Comparison of ENCODE assay signal across 13 cellular contexts in genomic region chr2:208319403-208319802, GRCh38. TPM values are rescaled to one million over a fixed set of nuclear protein-coding genes. Genes with fewer than 3 reads are reported as not detected.
A peak's percentile ranks its signal among the peaks of the same experiment; 100 is the strongest.
DNase-seq lines count a peak whose midpoint lies in the region; ATAC-seq and TF ChIP-seq lines count a peak whose summit lies in the region.
"Had no signal": no experiment of that assay in that cellular context is flagged by ENCODE, and none has a peak within 500 bp of the region (broad histone marks: within the 10 kb centered on the region; RNA-seq: fewer than 3 reads in every experiment).

No MANE protein-coding gene starts in this region.

- CTCF ChIA-PET in CD4-positive, alpha-beta memory T cell (lab: Charles Lee; ENCODE audit: partially characterized antibody), result interaction anchor here (1.4 kb wide), 1 partner anchor 54 kb away, joined by 3 read pairs; no protein-coding TSS in a partner anchor

- peaks cover 58 to 73% of the 10 kb centered on the region in 2 donors for H3K36me3 Mint-ChIP-seq in CD4-positive, alpha-beta memory T cell

- peaks cover 0 to 4% (median 2%) of the 10 kb centered on the region in 4 donors for H3K4me1 Mint-ChIP-seq in CD4-positive, alpha-beta memory T cell

- TF ChIP-seq CTCF in left ventricle myocardium inferior (IDR thresholded peaks at IDR 0.05; ENCODE audit: borderline replicate concordance) (no peak), fibroblast of the aortic adventitia (IDR thresholded peaks at IDR 0.05; ENCODE audit: insufficient read depth, low read length) (no peak)

- in situ Hi-C loops in ACHN (cut with HindIII; ENCODE audit: low pct_ligation_motif_present, low pct_unique_long_range_greater_than_20kb, low sequenced_read_pairs), result no loop called here

- H3K27ac Mint-ChIP-seq in CD4-positive, alpha-beta memory T cell, result peak overlapping the region in 1 of 7 donors; percentile 88

- DNase-seq in left ventricle myocardium inferior (no peak), left ventricle myocardium superior (no peak), fibroblast of the aortic adventitia (ENCODE audit: low read depth) (peak; percentile 41), ACHN (no peak), AG08396 (ENCODE audit: low spot score) (no peak), T1000 (lab: John Stamatoyannopoulos, UW) (no peak)
- DNase-seq in CD4-positive, alpha-beta memory T cell, result no peak
- DNase-seq: activated CD4-positive, alpha-beta T cell treated with anti-CD3 and anti-CD28 coated beads, Interleukin-2, amount 50 U/mL, for 48 hours; DMS153; HCEC 1CT; NCI-H1092 treated with DMSO at 0.1 percent for 48 hours had no signal

- peak overlapping the region; percentile 79 for H3K27ac ChIP-seq in left ventricle myocardium inferior (replicated peaks)
- no peak overlapping the region for H3K27ac ChIP-seq in CD4-positive, alpha-beta memory T cell (ENCODE audit: low read depth, low read length)

- ATAC-seq in left ventricle myocardium superior (no peak), HG03469 (IDR thresholded peaks at IDR 0.05; ENCODE audit: unreplicated experiment) (peak; percentile 25)
- ATAC-seq: SK-N-SH treated with all-trans-retinoic acid at 6 μM for 48 hours had no signal

- H3K36me3 ChIP-seq in left ventricle myocardium inferior, result peaks cover 36% of the 10 kb centered on the region
- H3K36me3 ChIP-seq in CD4-positive, alpha-beta memory T cell (ENCODE audit: insufficient read depth, low read length), result peaks cover 44% of the 10 kb centered on the region

- H3K4me3 ChIP-seq in left ventricle myocardium inferior, result no peak overlapping the region
- H3K4me3 ChIP-seq in fibroblast of the aortic adventitia (ENCODE audit: low read depth, low read length), result no peak overlapping the region
- no peak overlapping the region for H3K4me3 ChIP-seq in CD4-positive, alpha-beta memory T cell (ENCODE audit: low read length in 2 of 2)

- no peaks in the 10 kb centered on the region for H3K9me3 ChIP-seq in left ventricle myocardium inferior (replicated peaks)
- no peaks in the 10 kb centered on the region for H3K9me3 ChIP-seq in CD4-positive, alpha-beta memory T cell (ENCODE audit: control insufficient read depth in 1 of 2, low read length in 2 of 2)

- no peaks in the 10 kb centered on the region for H3K27me3 ChIP-seq in left ventricle myocardium inferior (ENCODE audit: low read depth)
- H3K27me3 ChIP-seq in CD4-positive, alpha-beta memory T cell (ENCODE audit: insufficient read depth, low read length), result no peaks in the 10 kb centered on the region

- H3K4me1 ChIP-seq in left ventricle myocardium inferior, result peaks cover 42% of the 10 kb centered on the region
- no peaks in the 10 kb centered on the region for H3K4me1 ChIP-seq in CD4-positive, alpha-beta memory T cell (ENCODE audit: insufficient read depth, low read length)

- H3K9me3 Mint-ChIP-seq in CD4-positive, alpha-beta memory T cell, result no peaks in the 10 kb centered on the region

- POLR2A ChIA-PET in CD4-positive, alpha-beta memory T cell (lab: Charles Lee; ENCODE audit: partially characterized antibody), result no interaction called here

- H3K4me3 Mint-ChIP-seq in CD4-positive, alpha-beta memory T cell, result no peak overlapping the region

- no peaks in the 10 kb centered on the region for H3K27me3 Mint-ChIP-seq in CD4-positive, alpha-beta memory T cell

- intact Hi-C loops in left ventricle myocardium inferior (cut with micrococcal nuclease) (no loop called here), left ventricle myocardium superior (cut with micrococcal nuclease) (no loop called here)
- intact Hi-C loops in CD4-positive, alpha-beta memory T cell (cut with micrococcal nuclease), result loop anchor here (10.0 kb wide), 1 partner anchor 145 kb away; no protein-coding TSS in a partner anchor

RNA-seq across cellular contexts. Expression of gene PIKFYVE, which starts 53.3 kb away (rescaled TPM):
- total RNA-seq in left ventricle myocardium inferior (13.9 TPM), left ventricle myocardium superior (16.1 TPM), fibroblast of the aortic adventitia (ENCODE audit: low replicate concordance) (39.2 and 45.8 TPM in 2 replicates)
- 10 to 100 TPM; 44.5 to 45.8 TPM for total RNA-seq in CD4-positive, alpha-beta memory T cell
- 1 to 10 TPM; 3.3 to 8.3 TPM for polyA plus RNA-seq in CD4-positive, alpha-beta memory T cell
